ENCODE assay signal across 8 cellular contexts in genomic region chr10:67230680-67231500, GRCh38.
DNase-seq lines count a peak whose midpoint lies in the region; ATAC-seq, FAIRE-seq and TF ChIP-seq lines count a peak whose summit lies in the region.
"Not testable (repeated sequence)": the region's sequence is repeated elsewhere in the genome, so short reads cannot be mapped to it uniquely, and the experiment has no call there.

No MANE protein-coding gene starts in this region.

- 11% methylated on average over 29 of the region's 29 CpGs for WGBS in hepatocyte (ENCODE audit: low lambda C conversion rate, missing lambda C conversion rate)
- 60% methylated on average over 17 of the region's 29 CpGs for WGBS in HepG2 (ENCODE audit: low lambda C conversion rate)
- 8% methylated on average over 27 to 29 of the region's 29 CpGs for WGBS in pancreas, 2 donors
- 13% methylated on average over 14 of the region's 29 CpGs for WGBS in suprapubic skin

- H3K9me3 Mint-ChIP-seq in activated T-helper 17 cell treated with anti-CD3 and anti-CD28 coated beads, Interleukin-2, amount 50 U/mL, for 72 hours: not testable (repeated sequence)

- DNase-seq in ELF-1 (ENCODE audit: low read depth, low spot score) (peak; percentile 71), NCI-H146 treated with DMSO at 0.1 percent for 48 hours (lab: John Stamatoyannopoulos, UW; ENCODE audit: unreplicated experiment) (peak; percentile 16), ecto neural progenitor cell (ENCODE audit: low spot score) (peak; percentile 54), hepatocyte (ENCODE audit: low spot score) (peak; percentile 29), pancreas (peak in 4 of 6 donors; percentile 8 to 60 (median 16))
- DNase-seq in HepG2 (ENCODE audit: low spot score); suprapubic skin (ENCODE audit: low spot score in 2 of 2): not testable (repeated sequence)

- intact Hi-C loops in HepG2 (cut with micrococcal nuclease; ENCODE audit: unreplicated experiment); pancreas (cut with DNase I): not testable (repeated sequence)

- in situ Hi-C loops in HepG2 (cut with HindIII; ENCODE audit: extremely low pct_ligation_motif_present, low pct_unique_long_range_greater_than_20kb): not testable (repeated sequence)

- BruUV-seq in HepG2 (replicated peaks; lab: Mats Ljungman, UMichigan): not testable (repeated sequence)

- H3K4me2 ChIP-seq in hepatocyte (peak overlapping the region; percentile 71), HepG2 (ENCODE audit: low read depth, low read length) (peak overlapping the region; percentile 51)

- H3K27ac ChIP-seq in hepatocyte: peak overlapping the region; percentile 76
- not testable (repeated sequence) for H3K27ac ChIP-seq in HepG2 (ENCODE audit: extremely low read length, insufficient read depth, low read length); pancreas; suprapubic skin

- not testable (repeated sequence) for TF ChIP-seq CTCF in hepatocyte (IDR thresholded peaks at IDR 0.05; ENCODE audit: poor library complexity); HepG2 (CRISPR knock-in tag; IDR thresholded peaks at IDR 0.05); pancreas (IDR thresholded peaks at IDR 0.05); suprapubic skin (IDR thresholded peaks at IDR 0.05)

- peak overlapping the region; percentile 40 for H3K4me3 ChIP-seq in hepatocyte
- H3K4me3 ChIP-seq in HepG2 (replicated peaks in 1 of 3; ENCODE audit: insufficient read depth in 1 of 3, low read depth in 2 of 3, low read length in 3 of 3): peak overlapping the region in 2 of 3 experiments; percentile 28 to 43; a peak in 3 of 6 replicates
- peak overlapping the region in 3 of 4 donors; percentile 5 to 48 (median 34) for H3K4me3 ChIP-seq in pancreas
- peak overlapping the region; percentile 1 for H3K4me3 ChIP-seq in suprapubic skin

- H3K9me3 ChIP-seq in hepatocyte (ENCODE audit: low read depth); HepG2 (ENCODE audit: low read length); pancreas; suprapubic skin: not testable (repeated sequence)

- not testable (repeated sequence) for H3K27ac Mint-ChIP-seq in activated T-helper 17 cell treated with anti-CD3 and anti-CD28 coated beads, Interleukin-2, amount 50 U/mL, for 72 hours

- H2AFZ ChIP-seq in hepatocyte: peak overlapping the region; percentile 85
- H2AFZ ChIP-seq in HepG2 (ENCODE audit: low read length): not testable (repeated sequence)

- H3K27me3 ChIP-seq in hepatocyte; HepG2 (ENCODE audit: control insufficient read depth in 1 of 2, insufficient read depth in 2 of 2, low read length in 2 of 2); pancreas; suprapubic skin: not testable (repeated sequence)

- not testable (repeated sequence) for FAIRE-seq in HepG2 (lab: Jason Lieb, UNC); pancreas (lab: Jason Lieb, UNC)

- H3K4me1 ChIP-seq in hepatocyte (ENCODE audit: insufficient read depth); HepG2 (ENCODE audit: insufficient read depth, low read length); pancreas; suprapubic skin: not testable (repeated sequence)

- not testable (repeated sequence) for TF ChIP-seq POLR2A in HepG2 (IDR thresholded peaks at IDR 0.05; ENCODE audit: insufficient read depth in 1 of 2, low read depth in 2 of 2, low read length in 2 of 2); suprapubic skin (IDR thresholded peaks at IDR 0.05)

- H3K9me2 ChIP-seq in hepatocyte (replicated peaks; ENCODE audit: insufficient read depth): not testable (repeated sequence)

- H3K9ac ChIP-seq in HepG2 (ENCODE audit: insufficient read depth, low read depth, low read length): not testable (repeated sequence)

- H4K20me1 ChIP-seq in hepatocyte (ENCODE audit: insufficient read depth, poor library complexity, severe bottlenecking); HepG2 (ENCODE audit: insufficient read depth, low read length): not testable (repeated sequence)

- H3K4me1 Mint-ChIP-seq in activated T-helper 17 cell treated with anti-CD3 and anti-CD28 coated beads, Interleukin-2, amount 50 U/mL, for 72 hours: not testable (repeated sequence)

- ATAC-seq in activated T-helper 17 cell treated with anti-CD3 and anti-CD28 coated beads, Interleukin-2, amount 50 U/mL, for 72 hours (replicated peaks); HepG2: not testable (repeated sequence)
- ATAC-seq in pancreas: peak in 2 of 4 donors; percentile 26 to 28

- CTCF ChIA-PET in HepG2 (lab: Yijun Ruan, JAX; ENCODE audit: low intra/inter-chr PET ratio, low total read pairs): not testable (repeated sequence)

- H3K4me3 Mint-ChIP-seq in activated T-helper 17 cell treated with anti-CD3 and anti-CD28 coated beads, Interleukin-2, amount 50 U/mL, for 72 hours: peak overlapping the region; percentile 39

- not testable (repeated sequence) for H3K36me3 ChIP-seq in hepatocyte (replicated peaks; ENCODE audit: insufficient read depth, low read depth); HepG2 (replicated peaks in 1 of 2; ENCODE audit: control insufficient read depth in 1 of 2, insufficient read depth in 2 of 2, low read length in 2 of 2); pancreas; suprapubic skin

- not testable (repeated sequence) for TF ChIP-seq RAD21 in HepG2 (CRISPR knock-in tag; IDR thresholded peaks at IDR 0.05)

- POLR2A ChIA-PET in HepG2 (lab: Yijun Ruan, JAX): not testable (repeated sequence)

- peaks cover 34% of the 10 kb centered on the region for H3K27me3 Mint-ChIP-seq in activated T-helper 17 cell treated with anti-CD3 and anti-CD28 coated beads, Interleukin-2, amount 50 U/mL, for 72 hours

- TF ChIP-seq EP300 in HepG2 (IDR thresholded peaks at IDR 0.05; ENCODE audit: low read depth in 2 of 2, low read length in 2 of 2); HepG2 (CRISPR knock-in tag; IDR thresholded peaks at IDR 0.05; ENCODE audit: borderline replicate concordance); suprapubic skin (IDR thresholded peaks at IDR 0.05): not testable (repeated sequence)

- H3K36me3 Mint-ChIP-seq in activated T-helper 17 cell treated with anti-CD3 and anti-CD28 coated beads, Interleukin-2, amount 50 U/mL, for 72 hours (ENCODE audit: low read depth): not testable (repeated sequence)

- peaks cover 36% of the 10 kb centered on the region for H3K79me2 ChIP-seq in hepatocyte
- H3K79me2 ChIP-seq in HepG2 (ENCODE audit: insufficient read depth, low read length): not testable (repeated sequence)

TF ChIP-seq in HepG2, 621 proteins besides CTCF, POLR2A, EP300 and RAD21 (continues in another document):
- TF ChIP-seq HNF4A (CRISPR knock-in tag; IDR thresholded peaks at IDR 0.05): peak; percentile 53; the same call in 1 of the 2 replicates
- TF ChIP-seq FOXA1 (IDR thresholded peaks at IDR 0.05): not testable (repeated sequence)
- peak; percentile 70 for TF ChIP-seq FOXA1 (CRISPR knock-in tag; IDR thresholded peaks at IDR 0.05)
- peak; percentile 39; the same call in 1 of the 2 replicates for TF ChIP-seq ZNF687 (CRISPR knock-in tag; IDR thresholded peaks at IDR 0.05)
- peak; percentile 45; the same call in 1 of the 2 replicates for TF ChIP-seq SALL1 (CRISPR knock-in tag; IDR thresholded peaks at IDR 0.05)
